ENCODE assay signal across 1 cellular context in the genomic region with DNA sequence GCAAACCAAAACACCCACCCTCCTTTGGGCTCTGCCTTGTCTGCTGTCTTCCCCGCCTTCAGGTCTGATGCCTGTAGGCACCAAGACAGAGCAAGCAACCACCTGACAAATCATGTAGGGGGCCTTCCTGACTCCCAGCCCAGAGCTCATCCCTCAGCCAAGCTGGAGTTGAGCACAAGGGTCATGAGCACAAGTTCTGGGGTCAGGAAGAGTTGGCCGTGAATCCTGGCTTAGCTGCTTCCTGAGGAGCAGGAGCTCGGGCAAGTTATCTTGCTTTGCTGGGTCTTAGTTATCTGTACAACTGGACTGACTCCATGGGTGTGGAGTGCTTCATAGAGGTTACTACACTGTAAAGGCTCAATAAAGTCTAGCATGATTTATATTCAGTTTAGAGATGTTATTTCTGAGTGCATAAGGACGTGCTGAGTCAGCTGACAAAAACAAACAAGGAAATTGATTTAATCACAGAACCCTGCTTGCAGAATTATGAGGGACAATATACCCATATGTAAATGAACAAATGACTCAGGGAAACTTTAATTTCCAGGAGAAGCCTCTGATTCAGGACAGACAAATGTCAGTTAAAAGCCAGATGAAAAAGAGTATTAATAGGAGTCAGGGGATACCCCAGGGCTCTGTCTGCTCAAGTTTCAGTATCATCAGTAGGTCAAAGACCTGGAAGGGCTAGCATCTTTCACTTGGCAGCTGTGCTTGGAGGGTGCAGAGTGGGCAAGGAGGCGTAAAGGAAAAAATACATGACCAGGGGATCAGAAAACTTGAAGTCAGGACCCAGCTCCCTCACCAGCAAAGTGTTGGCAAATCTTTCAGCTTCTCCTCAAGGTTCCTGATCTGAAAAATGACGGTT.
A peak's percentile ranks its signal among the peaks of the same experiment; 100 is the strongest.
TF ChIP-seq lines count a peak whose summit lies in the region.

No MANE protein-coding gene starts in this region.

TF ChIP-seq in IMR-90, 13 proteins besides CTCF, POLR2A, EP300 and RAD21:
- TF ChIP-seq MAFK (IDR thresholded peaks at IDR 0.05; ENCODE audit: low read depth, low read length): peak; percentile 79
- TF ChIP-seq RCOR1 (IDR thresholded peaks at IDR 0.05; ENCODE audit: insufficient replicate concordance, low read length): no peak
